In genomic region chr7:25314729-25315267, GRCh38 we compare ENCODE assay signal across 22 cellular contexts.
DNase-seq lines count a peak whose midpoint lies in the region; ATAC-seq and TF ChIP-seq lines count a peak whose summit lies in the region.
"Had no signal": no experiment of that assay in that cellular context is flagged by ENCODE, and none has a peak within 500 bp of the region (broad histone marks: within the 10 kb centered on the region; RNA-seq: fewer than 3 reads in every experiment).

No MANE protein-coding gene starts in this region.

- 16 to 18% methylated on average over 10 of the region's 10 CpGs for WGBS in body of pancreas, 2 donors
- 26% methylated on average over 10 of the region's 10 CpGs for WGBS in right lobe of liver (ENCODE audit: insufficient coverage, low coverage, low lambda C conversion rate, missing lambda C conversion rate)

- peak overlapping the region; percentile 15; the same call in 1 of the 2 replicates for H3K27ac ChIP-seq in C4-2B
- H3K27ac ChIP-seq in body of pancreas: peak overlapping the region; percentile 37 to 79 (median 65)
- H3K27ac ChIP-seq in right lobe of liver: peak overlapping the region in 1 of 3 donors; percentile 3
- H3K27ac ChIP-seq: KMS-11, upper lobe of right lung had no signal

- H3K36me3 ChIP-seq in body of pancreas (replicated peaks in 1 of 2; ENCODE audit: insufficient read depth in 1 of 2, low read depth in 2 of 2): no peaks in the 10 kb centered on the region
- H3K36me3 ChIP-seq in right lobe of liver: no peaks in the 10 kb centered on the region
- H3K36me3 ChIP-seq: Peyer's patch, upper lobe of right lung had no signal

- H3K27me3 ChIP-seq in body of pancreas (no peaks in the 10 kb centered on the region), right lobe of liver (no peaks in the 10 kb centered on the region)
- H3K27me3 ChIP-seq: Peyer's patch, upper lobe of right lung had no signal

- H3K9me3 ChIP-seq in body of pancreas (no peaks in the 10 kb centered on the region), right lobe of liver (no peaks in the 10 kb centered on the region)
- H3K9me3 ChIP-seq: Peyer's patch, upper lobe of right lung had no signal

- H3K4me1 ChIP-seq in body of pancreas: peaks cover 71% of the 10 kb centered on the region
- H3K4me1 ChIP-seq in right lobe of liver: peaks cover 0 to 7% (median 3%) of the 10 kb centered on the region in 4 donors
- H3K4me1 ChIP-seq: upper lobe of right lung had no signal

- intact Hi-C loops in body of pancreas (cut with DNase I) (no loop called here), right lobe of liver (cut with DNase I) (no loop called here)

- TF ChIP-seq CTCF in C4-2B (conservative IDR thresholded peaks at IDR 0.05): no peak
- no peak for TF ChIP-seq CTCF in body of pancreas (IDR thresholded peaks at IDR 0.05)
- no peak for TF ChIP-seq CTCF in right lobe of liver (IDR thresholded peaks at IDR 0.05)

- DNase-seq in HT-29 (ENCODE audit: low spot score): peak; percentile 23
- peak; percentile 54 to 73 (median 63) for DNase-seq in body of pancreas
- peak in 2 of 3 donors; percentile 24 to 51 for DNase-seq in right lobe of liver
- DNase-seq in NCI-H2107 (lab: John Stamatoyannopoulos, UW): no peak
- DNase-seq in cerebellar cortex (ENCODE audit: low spot score): no peak
- DNase-seq: activated CD4-positive, alpha-beta T cell treated with anti-CD3 and anti-CD28 coated beads for 1 hour; activated naive CD8-positive, alpha-beta T cell treated with anti-CD3 and anti-CD28 coated beads, Interleukin-2, amount 50 U/mL, for 24 hours; cerebellar nuclear complex; DMS79; hippocampal formation; NCI-H1048; NCI-H2171; NCI-H774; stimulated activated CD4-positive, alpha-beta T cell treated with anti-CD3 and anti-CD28 coated beads, Interleukin-2, amount 100 ng/mL, for 24 hours; T1000; upper lobe of right lung had no signal

- H3K4me3 ChIP-seq in body of pancreas (no peak overlapping the region), right lobe of liver (no peak overlapping the region)
- H3K4me3 ChIP-seq: Peyer's patch, upper lobe of right lung had no signal

- TF ChIP-seq POLR2A in body of pancreas (IDR thresholded peaks at IDR 0.05) (no peak), right lobe of liver (IDR thresholded peaks at IDR 0.05) (no peak)

- ATAC-seq in body of pancreas (peak; percentile 93), right lobe of liver (peak; percentile 59 to 83 (median 76)), HG03139 (IDR thresholded peaks at IDR 0.05; ENCODE audit: unreplicated experiment) (no peak), GM18498 (IDR thresholded peaks at IDR 0.05; ENCODE audit: unreplicated experiment) (no peak)
- ATAC-seq: activated naive CD8-positive, alpha-beta T cell treated with anti-CD3 and anti-CD28 coated beads, Interleukin-2, amount 50 U/mL, for 24 hours; SK-N-SH treated with all-trans-retinoic acid at 6 μM for 48 hours; upper lobe of right lung had no signal

Comparison
In these comparisons a context has a peak if more than half of its experiments do, and no peak if none do; other contexts are left out.
1. DNase-seq: peak in HT-29 (single experiment), body of pancreas (4 of 4) and right lobe of liver (2 of 3); none in NCI-H2107 (single experiment) and cerebellar cortex (single experiment).
2. ATAC-seq: peak in body of pancreas (single experiment) and right lobe of liver (4 of 4); none in HG03139 (single experiment) and GM18498 (single experiment).